36 cellular contexts compared by ENCODE assay signal in genomic region chr3:172787019-172787418, GRCh38.
"Had no signal": no experiment of that assay in that cellular context is flagged by ENCODE, and none has a peak within 500 bp of the region (broad histone marks: within the 10 kb centered on the region; RNA-seq: fewer than 3 reads in every experiment).

No MANE protein-coding gene starts in this region.

- H3K27ac ChIP-seq: KMS-11 had no signal

- H3K4me2 ChIP-seq: KMS-11 had no signal

- H3K27me3 ChIP-seq: MG63 had no signal

- DNase-seq: Karpas-422, Kasumi-1, MG63, MM.1S, MV-4-11, NCI-H1048, NCI-H1092, NCI-H1092 treated with DMSO at 0.1 percent for 48 hours, NCI-H1105, NCI-H1105 treated with DMSO at 0.1 percent for 48 hours, NCI-H1417, NCI-H1417 treated with DMSO at 0.1 percent for 48 hours, NCI-H1436, NCI-H1436 treated with DMSO at 0.1 percent for 48 hours, NCI-H146, NCI-H1694, NCI-H1694 treated with DMSO at 0.1 percent for 48 hours, NCI-H187, NCI-H187 treated with DMSO at 0.1 percent for 48 hours, NCI-H1930, NCI-H2029, NCI-H2029 treated with DMSO at 0.1 percent for 48 hours, NCI-H2081, NCI-H2081 treated with DMSO at 0.1 percent for 48 hours, NCI-H2107, NCI-H2171, NCI-H2171 treated with DMSO at 0.1 percent for 48 hours, NCI-H2227 treated with DMSO at 0.1 percent for 48 hours, NCI-H226, NCI-H345, NCI-H446, NCI-H446 treated with DMSO at 0.1 percent for 48 hours, NCI-H510A, NCI-H510A treated with DMSO at 0.1 percent for 48 hours, NCI-H524 had no signal

- H3K4me3 ChIP-seq: MG63 had no signal

- H3K9me3 ChIP-seq: MG63 had no signal

- H3K9ac ChIP-seq: KMS-11 had no signal
